ENCODE assay signal across 18 cellular contexts in the genomic region with DNA sequence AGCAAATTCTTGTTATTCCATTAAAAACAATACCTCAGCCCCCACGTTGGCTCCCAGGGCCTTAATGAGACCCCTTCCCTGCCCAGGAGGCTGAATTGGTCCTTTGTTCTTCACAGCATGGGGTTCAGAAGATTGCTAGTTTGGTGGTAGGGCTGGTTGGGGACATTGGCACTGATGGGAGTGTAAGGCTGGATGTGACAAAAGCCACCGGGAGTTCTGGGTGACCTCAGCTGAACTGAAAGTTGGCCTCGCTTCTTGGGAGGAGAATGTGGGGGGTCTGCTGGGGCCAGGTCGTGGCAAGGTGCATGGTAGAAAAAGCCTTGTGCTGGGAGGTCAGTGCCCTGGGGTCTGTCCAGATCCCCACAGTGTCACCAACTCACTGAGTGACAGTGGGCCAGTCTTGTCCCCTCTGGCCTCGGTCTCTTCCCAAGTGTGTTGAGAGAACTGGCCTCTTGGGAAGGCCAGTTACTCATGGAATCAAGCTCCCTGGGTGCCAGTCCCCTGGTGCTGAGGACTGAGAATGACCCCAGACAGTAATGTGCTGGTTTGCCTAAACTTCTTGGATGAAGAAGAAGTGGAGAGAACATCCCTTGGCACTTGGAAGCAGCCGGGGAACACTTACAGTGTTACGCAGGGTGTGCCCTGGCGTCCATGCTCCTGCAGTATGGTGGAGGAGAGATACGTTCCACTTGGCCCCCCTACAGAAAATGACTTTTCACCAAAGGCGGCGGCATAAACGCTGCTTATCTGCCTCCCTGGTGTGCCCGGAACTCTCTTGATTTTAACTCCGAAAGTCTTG.
DNase-seq lines count a peak whose midpoint lies in the region; ATAC-seq, FAIRE-seq and TF ChIP-seq lines count a peak whose summit lies in the region.
"Had no signal": no experiment of that assay in that cellular context is flagged by ENCODE, and none has a peak within 500 bp of the region (broad histone marks: within the 10 kb centered on the region; RNA-seq: fewer than 3 reads in every experiment).

No MANE protein-coding gene starts in this region.

- DNase-seq in DND-41: peak; percentile 1
- peak in 1 of 4 experiments; percentile 0 for DNase-seq in K562 (ENCODE audit: extremely low read depth in 1 of 4, low spot score in 3 of 4)
- peak; percentile 36 for DNase-seq in neural progenitor cell (ENCODE audit: low spot score)
- DNase-seq in RCC 7860 (ENCODE audit: low spot score): no peak
- no peak for DNase-seq in upper lobe of right lung
- DNase-seq in cerebellar nuclear complex (lab: John Stamatoyannopoulos, UW): no peak
- DNase-seq: ACHN; CD4-positive, alpha-beta T cell; MG63; NCI-H1092 treated with DMSO at 0.1 percent for 48 hours; NCI-H2029 treated with DMSO at 0.1 percent for 48 hours; NCI-H510A treated with DMSO at 0.1 percent for 48 hours had no signal

- H3K27me3 ChIP-seq in BLaER1 (no peaks in the 10 kb centered on the region), DND-41 (ENCODE audit: insufficient read depth, low read length, poor library complexity) (no peaks in the 10 kb centered on the region), K562 (ENCODE audit: control insufficient read depth in 2 of 2, insufficient read depth in 2 of 2, low read length in 2 of 2) (peaks cover 0 to 29% of the 10 kb centered on the region in 2 experiments; a peak in 3 of 5 replicates), neural progenitor cell (no peaks in the 10 kb centered on the region), upper lobe of right lung (no peaks in the 10 kb centered on the region)
- H3K27me3 ChIP-seq: MG63 had no signal

- H3K27ac ChIP-seq in BLaER1 (no peak overlapping the region), DND-41 (ENCODE audit: low read length) (no peak overlapping the region), K562 (ENCODE audit: extremely low read depth, low read depth, low read length) (no peak overlapping the region), neural progenitor cell (no peak overlapping the region), upper lobe of right lung (no peak overlapping the region)
- H3K27ac ChIP-seq: KMS-11, RWPE1 had no signal

- H3F3A ChIP-seq in neural progenitor cell (ENCODE audit: low read depth): no peaks in the 10 kb centered on the region

- H3K4me2 ChIP-seq in BLaER1 (peak overlapping the region; percentile 69; the same call in 1 of the 2 replicates), DND-41 (ENCODE audit: insufficient read depth, low read length) (no peak overlapping the region), K562 (ENCODE audit: insufficient read depth, low read length) (no peak overlapping the region), neural progenitor cell (no peak overlapping the region)
- H3K4me2 ChIP-seq: KMS-11 had no signal

- no peak for TF ChIP-seq POLR2A in K562 (conservative IDR thresholded peaks at IDR 0.05)

- FAIRE-seq in K562 (lab: Jason Lieb, UNC) (no peak), RCC 7860 (lab: Jason Lieb, UNC) (no peak)
- FAIRE-seq: D721Med, H54 had no signal

- H4K20me1 ChIP-seq in BLaER1: no peaks in the 10 kb centered on the region
- H4K20me1 ChIP-seq in DND-41 (ENCODE audit: insufficient read depth, low read length): no peaks in the 10 kb centered on the region
- H4K20me1 ChIP-seq in K562 (replicated peaks; ENCODE audit: control insufficient read depth, insufficient read depth, low read length): no peaks in the 10 kb centered on the region
- no peaks in the 10 kb centered on the region for H4K20me1 ChIP-seq in neural progenitor cell (ENCODE audit: low read depth)

- POLR2A ChIA-PET in K562 (lab: Yijun Ruan, JAX): no interaction called here

- peaks cover 14% of the 10 kb centered on the region for H3K27me3 Mint-ChIP-seq in neural progenitor cell (ENCODE audit: insufficient read depth, low read depth)

- H3K79me2 ChIP-seq in DND-41 (ENCODE audit: insufficient read depth, low read length) (no peaks in the 10 kb centered on the region), K562 (ENCODE audit: control insufficient read depth, insufficient read depth, low read length) (no peaks in the 10 kb centered on the region), neural progenitor cell (ENCODE audit: low read depth) (no peaks in the 10 kb centered on the region)

- in situ Hi-C loops in K562 (cut with MboI): no loop called here

- TF ChIP-seq RAD21 in K562 (CRISPR knock-in tag; conservative IDR thresholded peaks at IDR 0.05 in 1 of 2, IDR thresholded peaks at IDR 0.05 in 1 of 2): no peak

- H3K9ac ChIP-seq in BLaER1: no peak overlapping the region
- H3K9ac ChIP-seq in DND-41 (ENCODE audit: low read depth, low read length): no peak overlapping the region
- H3K9ac ChIP-seq in K562 (ENCODE audit: insufficient read depth in 1 of 2, low read depth in 2 of 2, low read length in 2 of 2): no peak overlapping the region
- H3K9ac ChIP-seq in neural progenitor cell: no peak overlapping the region
- H3K9ac ChIP-seq: KMS-11 had no signal

- no peak for TF ChIP-seq CTCF in DND-41 (IDR thresholded peaks at IDR 0.05; ENCODE audit: borderline replicate concordance, extremely low read depth, low read length, poor library complexity, severe bottlenecking)
- no peak for TF ChIP-seq CTCF in K562 (IDR thresholded peaks at IDR 0.05 in 2 of 3, conservative IDR thresholded peaks at IDR 0.05 in 1 of 3; ENCODE audit: insufficient read depth in 2 of 3, low read depth in 1 of 3, low read length in 3 of 3)
- no peak for TF ChIP-seq CTCF in neural progenitor cell (IDR thresholded peaks at IDR 0.05)
- TF ChIP-seq CTCF in upper lobe of right lung (IDR thresholded peaks at IDR 0.05): no peak

- no peaks in the 10 kb centered on the region for H3K36me3 ChIP-seq in BLaER1
- H3K36me3 ChIP-seq in DND-41 (ENCODE audit: insufficient read depth, low read length): no peaks in the 10 kb centered on the region
- H3K36me3 ChIP-seq in K562 (ENCODE audit: control insufficient read depth, insufficient read depth, low read length): no peaks in the 10 kb centered on the region
- H3K36me3 ChIP-seq in neural progenitor cell: no peaks in the 10 kb centered on the region
- H3K36me3 ChIP-seq in upper lobe of right lung: no peaks in the 10 kb centered on the region
- H3K36me3 ChIP-seq: MG63 had no signal

- 2% methylated on average over 14 of the region's 14 CpGs for WGBS in K562 (ENCODE audit: insufficient coverage, low coverage, missing lambda C conversion rate)

- peaks cover 68% of the 10 kb centered on the region for H3K4me1 ChIP-seq in BLaER1
- no peaks in the 10 kb centered on the region for H3K4me1 ChIP-seq in DND-41 (ENCODE audit: insufficient read depth, low read length)
- H3K4me1 ChIP-seq in K562 (replicated peaks in 1 of 2; ENCODE audit: control insufficient read depth in 2 of 2, insufficient read depth in 2 of 2, low read length in 2 of 2): peaks cover 0 to 7% of the 10 kb centered on the region in 2 experiments; a peak in 2 of 5 replicates
- peaks cover 18% of the 10 kb centered on the region for H3K4me1 ChIP-seq in neural progenitor cell
- no peaks in the 10 kb centered on the region for H3K4me1 ChIP-seq in upper lobe of right lung

- peaks cover 2% of the 10 kb centered on the region; the same call in 1 of the 2 replicates for H3K9me3 ChIP-seq in BLaER1
- H3K9me3 ChIP-seq in DND-41 (ENCODE audit: insufficient read depth, low read length, severe bottlenecking): no peaks in the 10 kb centered on the region
- no peaks in the 10 kb centered on the region for H3K9me3 ChIP-seq in K562 (replicated peaks; ENCODE audit: control insufficient read depth, insufficient read depth, low read depth, low read length)
- H3K9me3 ChIP-seq in neural progenitor cell (ENCODE audit: low read depth): no peaks in the 10 kb centered on the region
- no peaks in the 10 kb centered on the region for H3K9me3 ChIP-seq in upper lobe of right lung
- H3K9me3 ChIP-seq: MG63 had no signal

- ATAC-seq in DND-41 (ENCODE audit: insufficient read depth, low read depth) (no peak), K562 (no peak), GM21619 (IDR thresholded peaks at IDR 0.05; ENCODE audit: unreplicated experiment) (no peak), upper lobe of right lung (no peak)

- intact Hi-C loops in K562 (cut with micrococcal nuclease) (no loop called here), upper lobe of right lung (cut with DNase I) (no loop called here)

- no peak overlapping the region for H3K4me3 Mint-ChIP-seq in neural progenitor cell
- H3K4me3 Mint-ChIP-seq: CD4-positive, alpha-beta T cell had no signal

- H2AFZ ChIP-seq in DND-41 (ENCODE audit: low read depth, low read length) (no peak overlapping the region), K562 (ENCODE audit: low read depth, low read length) (no peak overlapping the region), neural progenitor cell (replicated peaks) (no peak overlapping the region)

- no peak for TF ChIP-seq EP300 in K562 (IDR thresholded peaks at IDR 0.05; ENCODE audit: low read length)

- peak overlapping the region; percentile 62 for H3K27ac Mint-ChIP-seq in neural progenitor cell
- H3K27ac Mint-ChIP-seq: CD4-positive, alpha-beta T cell had no signal

- H3K4me3 ChIP-seq in BLaER1 (no peak overlapping the region), DND-41 (ENCODE audit: low read depth in 1 of 2, low read length in 2 of 2) (no peak overlapping the region), K562 (no peak overlapping the region), neural progenitor cell (no peak overlapping the region), upper lobe of right lung (no peak overlapping the region)
- H3K4me3 ChIP-seq: MG63 had no signal

- BruUV-seq in K562 (replicated peaks; lab: Mats Ljungman, UMichigan): no TSS peak

- peaks cover 4% of the 10 kb centered on the region for H3K9me3 Mint-ChIP-seq in neural progenitor cell
- H3K9me3 Mint-ChIP-seq: CD4-positive, alpha-beta T cell had no signal

- H3K4me1 Mint-ChIP-seq in neural progenitor cell: peaks cover 38% of the 10 kb centered on the region

- H3K36me3 Mint-ChIP-seq in neural progenitor cell: no peaks in the 10 kb centered on the region

- H3K9me1 ChIP-seq in K562 (ENCODE audit: control insufficient read depth, insufficient read depth, low read length): no peaks in the 10 kb centered on the region

- CTCF ChIA-PET in K562 (lab: Yijun Ruan, JAX; ENCODE audit: low intra/inter-chr PET ratio): no interaction called here

TF ChIP-seq in K562, 482 proteins besides CTCF, POLR2A, EP300 and RAD21 (continues in another document):
- TF ChIP-seq ZBTB17 (CRISPR knock-in tag; IDR thresholded peaks at IDR 0.05) (no peak), KAT7 (CRISPR knock-in tag; IDR thresholded peaks at IDR 0.05; ENCODE audit: borderline replicate concordance) (no peak), TGIF2 (CRISPR knock-in tag; IDR thresholded peaks at IDR 0.05) (no peak)

Comparison
In these comparisons a context has a peak if more than half of its experiments do, and no peak if none do; other contexts are left out.
1. DNase-seq: peak in DND-41 (single experiment) and neural progenitor cell (single experiment); none in RCC 7860 (single experiment), upper lobe of right lung (single experiment) and cerebellar nuclear complex (0 of 2).